1 cellular context compared by ENCODE assay signal in the genomic region with DNA sequence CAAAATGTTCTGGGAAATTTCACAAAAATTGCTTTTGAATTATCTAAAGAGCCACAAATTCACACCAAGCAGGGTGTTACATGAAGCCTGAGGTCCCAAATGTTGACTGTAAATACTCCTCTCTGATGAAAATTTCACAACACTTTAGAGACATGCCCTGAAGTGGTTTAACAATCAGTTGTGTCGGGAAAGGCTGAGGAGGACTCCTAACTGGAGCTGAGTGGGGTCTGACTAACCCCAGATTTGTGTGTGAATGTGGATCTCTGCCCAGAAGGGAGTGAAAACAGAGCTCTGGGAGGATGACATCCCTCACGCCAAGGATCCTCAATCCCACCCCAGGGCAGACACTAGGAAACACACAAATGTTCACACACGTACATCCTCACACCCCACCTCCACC.
TF ChIP-seq lines count a peak whose summit lies in the region.

No MANE protein-coding gene starts in this region.

TF ChIP-seq in SK-N-SH, 30 proteins besides CTCF, POLR2A, EP300 and RAD21:
- TF ChIP-seq CHD2 (IDR thresholded peaks at IDR 0.05; ENCODE audit: low read length, partially characterized antibody) (no peak), NFIC (IDR thresholded peaks at IDR 0.05; ENCODE audit: borderline replicate concordance) (no peak), SMC3 (IDR thresholded peaks at IDR 0.05; ENCODE audit: low read depth, low read length) (no peak), FOXJ3 (CRISPR knock-in tag; IDR thresholded peaks at IDR 0.05) (no peak), GABPA (IDR thresholded peaks at IDR 0.05; ENCODE audit: low read depth) (no peak), YY1 (IDR thresholded peaks at IDR 0.05; ENCODE audit: low read depth) (no peak)
- TF ChIP-seq, protein P1, sequence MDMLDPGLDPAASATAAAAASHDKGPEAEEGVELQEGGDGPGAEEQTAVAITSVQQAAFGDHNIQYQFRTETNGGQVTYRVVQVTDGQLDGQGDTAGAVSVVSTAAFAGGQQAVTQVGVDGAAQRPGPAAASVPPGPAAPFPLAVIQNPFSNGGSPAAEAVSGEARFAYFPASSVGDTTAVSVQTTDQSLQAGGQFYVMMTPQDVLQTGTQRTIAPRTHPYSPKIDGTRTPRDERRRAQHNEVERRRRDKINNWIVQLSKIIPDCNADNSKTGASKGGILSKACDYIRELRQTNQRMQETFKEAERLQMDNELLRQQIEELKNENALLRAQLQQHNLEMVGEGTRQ (IDR thresholded peaks at IDR 0.05; ENCODE audit: borderline replicate concordance, low read depth, low read length): no peak
- TF ChIP-seq, protein P2, sequence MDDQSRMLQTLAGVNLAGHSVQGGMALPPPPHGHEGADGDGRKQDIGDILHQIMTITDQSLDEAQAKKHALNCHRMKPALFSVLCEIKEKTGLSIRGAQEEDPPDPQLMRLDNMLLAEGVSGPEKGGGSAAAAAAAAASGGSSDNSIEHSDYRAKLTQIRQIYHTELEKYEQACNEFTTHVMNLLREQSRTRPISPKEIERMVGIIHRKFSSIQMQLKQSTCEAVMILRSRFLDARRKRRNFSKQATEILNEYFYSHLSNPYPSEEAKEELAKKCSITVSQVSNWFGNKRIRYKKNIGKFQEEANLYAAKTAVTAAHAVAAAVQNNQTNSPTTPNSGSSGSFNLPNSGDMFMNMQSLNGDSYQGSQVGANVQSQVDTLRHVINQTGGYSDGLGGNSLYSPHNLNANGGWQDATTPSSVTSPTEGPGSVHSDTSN (IDR thresholded peaks at IDR 0.05): no peak
